8 cellular contexts compared by ENCODE assay signal in the genomic region with DNA sequence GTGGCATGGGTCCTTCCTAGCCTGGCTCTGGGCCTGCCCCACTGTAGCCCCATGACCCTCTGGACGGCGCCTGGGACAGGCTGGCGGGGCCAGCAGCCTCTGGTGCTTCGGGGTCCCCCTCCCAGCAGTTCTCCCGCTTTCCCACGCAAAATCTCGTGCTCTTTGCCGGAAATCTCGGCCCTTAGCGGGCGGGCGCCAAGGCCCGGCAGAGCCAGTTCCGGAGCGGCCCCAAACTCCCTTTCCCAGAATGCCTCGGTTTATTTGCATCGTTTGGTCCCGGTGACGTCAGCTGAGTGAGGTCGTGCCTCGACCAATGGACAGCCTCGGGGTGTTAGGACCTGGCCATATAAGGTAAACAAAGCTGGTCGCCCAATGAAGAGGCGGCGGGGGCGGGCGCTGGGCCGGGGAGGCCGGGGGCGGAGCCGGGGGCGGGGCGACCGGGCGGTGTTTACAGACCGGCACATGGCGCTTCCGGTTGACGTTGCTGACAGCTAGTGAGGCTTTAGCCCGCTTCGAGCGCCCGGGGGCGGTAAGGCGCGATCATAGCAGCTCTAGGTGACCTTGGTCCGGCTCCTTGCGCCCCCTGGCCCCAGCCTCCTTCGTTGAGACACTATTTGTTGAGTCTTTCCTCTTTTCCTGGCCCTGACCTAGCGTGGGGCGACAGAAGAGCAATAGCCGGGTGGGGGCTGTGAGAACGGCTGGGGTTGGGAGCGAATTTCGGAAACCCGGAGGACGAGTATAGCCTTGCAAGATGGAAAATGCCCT. TPM values are rescaled to one million over a fixed set of nuclear protein-coding genes. Genes with fewer than 3 reads are reported as not detected.
DNase-seq lines count a peak whose midpoint lies in the region; ATAC-seq and TF ChIP-seq lines count a peak whose summit lies in the region.

No MANE protein-coding gene starts in this region.

- H3K36me3 ChIP-seq in vagina = no peaks in the 10 kb centered on the region

- no peaks in the 10 kb centered on the region for H3K27me3 ChIP-seq in right cardiac atrium (ENCODE audit: control insufficient read depth, insufficient read depth)
- no peaks in the 10 kb centered on the region for H3K27me3 ChIP-seq in vagina

- H3K4me1 Mint-ChIP-seq in T-helper 17 cell = peaks cover 13% of the 10 kb centered on the region

- H3K4me3 ChIP-seq in right cardiac atrium (ENCODE audit: low read length) (peak overlapping the region; percentile 53), vagina (peak overlapping the region; percentile 83 to 94)

- H3K27ac ChIP-seq in right cardiac atrium (ENCODE audit: low read length) (peak overlapping the region; percentile 99), vagina (peak overlapping the region; percentile 97)

- under 1% methylated on average over 57 of the region's 57 CpGs for WGBS in right cardiac atrium

- H3K9me3 ChIP-seq in T-helper 17 cell (ENCODE audit: control insufficient read depth, low read length, poor library complexity, severe bottlenecking) (no peaks in the 10 kb centered on the region), right cardiac atrium (ENCODE audit: control insufficient read depth, low read length) (no peaks in the 10 kb centered on the region), vagina (no peaks in the 10 kb centered on the region)

- ATAC-seq in HG02885 (IDR thresholded peaks at IDR 0.05; ENCODE audit: poor library complexity, unreplicated experiment) (peak; percentile 74), T-helper 17 cell (peak; percentile 92), right cardiac atrium (peak; percentile 93 to 94)

- H3K36me3 Mint-ChIP-seq in T-helper 17 cell (ENCODE audit: low read depth) = peaks cover 2% of the 10 kb centered on the region

- intact Hi-C loops in right cardiac atrium (cut with DNase I) = loop anchor here in 1 of 4 donors (10.0 kb wide), 1 partner anchor 101 kb away; no protein-coding TSS in a partner anchor
- intact Hi-C loops in vagina (cut with DNase I) = no loop called here

- peak; percentile 97 for DNase-seq in NCI-H1694 (lab: John Stamatoyannopoulos, UW)
- peak; percentile 93 to 98 (median 97) for DNase-seq in T-helper 17 cell
- DNase-seq in anterior cingulate cortex (lab: John Stamatoyannopoulos, UW) = peak; percentile 92 to 100 (median 99)
- peak; percentile 99 to 100 (median 99) for DNase-seq in right cardiac atrium
- peak; percentile 99 for DNase-seq in pulmonary artery endothelial cell (ENCODE audit: low read depth, low spot score)
- DNase-seq in vagina (ENCODE audit: extremely low spot score in 2 of 2) = peak; percentile 100

- peak overlapping the region; percentile 97 for H3K4me3 Mint-ChIP-seq in T-helper 17 cell

- TF ChIP-seq POLR2A in GM15510 (IDR thresholded peaks at IDR 0.05; ENCODE audit: borderline replicate concordance, extremely low read depth, insufficient read length) (peak; percentile 55), vagina (IDR thresholded peaks at IDR 0.05) (peak in 1 of 2 donors; percentile 75)

- H3K4me1 ChIP-seq in right cardiac atrium (ENCODE audit: control insufficient read depth, insufficient read depth, low read length) (peaks cover 10% of the 10 kb centered on the region), vagina (peaks cover 43% of the 10 kb centered on the region)

- H3K27me3 Mint-ChIP-seq in T-helper 17 cell = no peaks in the 10 kb centered on the region

- TF ChIP-seq CTCF in vagina (IDR thresholded peaks at IDR 0.05) = no peak

- H3K27ac Mint-ChIP-seq in T-helper 17 cell = peak overlapping the region; percentile 92

RNA-seq across cellular contexts. Expression of a gene that starts 1.5 kb away (rescaled TPM):
- 10 to 100 TPM; 25.8 to 26.6 TPM for total RNA-seq in T-helper 17 cell
- total RNA-seq in right cardiac atrium = 10 to 100 TPM; 22.3 to 28.7 (median 25.7) TPM
- polyA plus RNA-seq in right cardiac atrium = 30.1 TPM
- 3.9 and 5.4 TPM in 2 replicates for total RNA-seq in pulmonary artery endothelial cell
- 16.9 TPM for total RNA-seq in vagina

RNA-seq across cellular contexts. Expression of a gene that starts 8.4 kb away (rescaled TPM):
- total RNA-seq in T-helper 17 cell (10 to 100 TPM; 69.3 to 74.7 TPM), right cardiac atrium (10 to 100 TPM; 37.0 to 49.9 (median 41.2) TPM), pulmonary artery endothelial cell (22.9 and 24.4 TPM in 2 replicates), vagina (40.8 TPM)
- 22.0 TPM for polyA plus RNA-seq in right cardiac atrium

Comparison
In these comparisons a context has a peak if more than half of its experiments do, and no peak if none do; other contexts are left out.
1. Peak in every context shown above with its lines: DNase-seq, ATAC-seq, H3K4me3 ChIP-seq and H3K27ac ChIP-seq.